In the genomic region with DNA sequence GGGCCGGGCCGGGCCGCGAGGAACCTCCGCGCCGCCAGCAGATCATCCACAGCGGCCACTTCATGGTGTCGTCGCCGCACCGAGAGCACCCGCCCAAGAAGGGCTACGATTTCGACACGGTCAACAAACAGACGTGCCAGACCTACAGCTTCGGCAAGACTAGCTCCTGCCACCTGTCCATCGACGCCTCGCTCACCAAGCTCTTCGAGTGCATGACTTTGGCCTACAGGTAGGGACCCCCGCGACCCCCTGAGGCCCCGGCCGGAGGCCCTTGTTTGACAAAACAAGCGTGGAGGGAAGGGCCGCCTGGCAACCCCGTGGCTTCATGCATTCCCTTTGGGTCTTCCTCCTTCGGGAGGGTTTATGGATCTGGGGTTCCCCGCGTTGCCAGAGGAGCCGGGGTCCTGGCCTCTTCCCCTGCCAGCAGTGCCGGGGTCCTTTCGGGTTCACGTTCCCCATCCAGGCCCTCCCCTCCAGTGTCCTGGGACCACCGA, we compare ENCODE assay signal across 1 cellular context.
TF ChIP-seq lines count a peak whose summit lies in the region.

No MANE protein-coding gene starts in this region.

TF ChIP-seq in HepG2, 621 proteins besides CTCF, POLR2A, EP300 and RAD21 (continued from another document and continues in another):
- TF ChIP-seq FOSL1 (CRISPR knock-in tag; IDR thresholded peaks at IDR 0.05; ENCODE audit: borderline replicate concordance) (no peak), ZFYVE20 (CRISPR knock-in tag; IDR thresholded peaks at IDR 0.05; ENCODE audit: borderline replicate concordance, low read depth) (peak; percentile 89), MEF2D (CRISPR knock-in tag; IDR thresholded peaks at IDR 0.05) (no peak; the same call in 1 of the 2 replicates), FOXA3 (CRISPR knock-in tag; IDR thresholded peaks at IDR 0.05) (peak; percentile 49; the same call in 1 of the 2 replicates), KDM4B (CRISPR knock-in tag; IDR thresholded peaks at IDR 0.05) (no peak), THAP11 (CRISPR knock-in tag; IDR thresholded peaks at IDR 0.05) (0 out of 2 replicates have a peak, but pooled peaks have one; percentile 36), ZNF589 (CRISPR knock-in tag; conservative IDR thresholded peaks at IDR 0.05) (peak; percentile 94), CCDC6 (CRISPR knock-in tag; IDR thresholded peaks at IDR 0.05) (peak; percentile 94), ESRRA (CRISPR knock-in tag; IDR thresholded peaks at IDR 0.05; ENCODE audit: low read depth) (no peak), ZNF709 (CRISPR knock-in tag; IDR thresholded peaks at IDR 0.05) (peak; percentile 86; the same call in 1 of the 2 replicates), CEBPG (CRISPR knock-in tag; IDR thresholded peaks at IDR 0.05) (peak; percentile 51)
- TF ChIP-seq, protein P1, sequence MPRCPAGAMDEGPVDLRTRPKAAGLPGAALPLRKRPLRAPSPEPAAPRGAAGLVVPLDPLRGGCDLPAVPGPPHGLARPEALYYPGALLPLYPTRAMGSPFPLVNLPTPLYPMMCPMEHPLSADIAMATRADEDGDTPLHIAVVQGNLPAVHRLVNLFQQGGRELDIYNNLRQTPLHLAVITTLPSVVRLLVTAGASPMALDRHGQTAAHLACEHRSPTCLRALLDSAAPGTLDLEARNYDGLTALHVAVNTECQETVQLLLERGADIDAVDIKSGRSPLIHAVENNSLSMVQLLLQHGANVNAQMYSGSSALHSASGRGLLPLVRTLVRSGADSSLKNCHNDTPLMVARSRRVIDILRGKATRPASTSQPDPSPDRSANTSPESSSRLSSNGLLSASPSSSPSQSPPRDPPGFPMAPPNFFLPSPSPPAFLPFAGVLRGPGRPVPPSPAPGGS (CRISPR knock-in tag; IDR thresholded peaks at IDR 0.05) = peak; percentile 72; the same call in 1 of the 2 replicates
- TF ChIP-seq, protein P2, sequence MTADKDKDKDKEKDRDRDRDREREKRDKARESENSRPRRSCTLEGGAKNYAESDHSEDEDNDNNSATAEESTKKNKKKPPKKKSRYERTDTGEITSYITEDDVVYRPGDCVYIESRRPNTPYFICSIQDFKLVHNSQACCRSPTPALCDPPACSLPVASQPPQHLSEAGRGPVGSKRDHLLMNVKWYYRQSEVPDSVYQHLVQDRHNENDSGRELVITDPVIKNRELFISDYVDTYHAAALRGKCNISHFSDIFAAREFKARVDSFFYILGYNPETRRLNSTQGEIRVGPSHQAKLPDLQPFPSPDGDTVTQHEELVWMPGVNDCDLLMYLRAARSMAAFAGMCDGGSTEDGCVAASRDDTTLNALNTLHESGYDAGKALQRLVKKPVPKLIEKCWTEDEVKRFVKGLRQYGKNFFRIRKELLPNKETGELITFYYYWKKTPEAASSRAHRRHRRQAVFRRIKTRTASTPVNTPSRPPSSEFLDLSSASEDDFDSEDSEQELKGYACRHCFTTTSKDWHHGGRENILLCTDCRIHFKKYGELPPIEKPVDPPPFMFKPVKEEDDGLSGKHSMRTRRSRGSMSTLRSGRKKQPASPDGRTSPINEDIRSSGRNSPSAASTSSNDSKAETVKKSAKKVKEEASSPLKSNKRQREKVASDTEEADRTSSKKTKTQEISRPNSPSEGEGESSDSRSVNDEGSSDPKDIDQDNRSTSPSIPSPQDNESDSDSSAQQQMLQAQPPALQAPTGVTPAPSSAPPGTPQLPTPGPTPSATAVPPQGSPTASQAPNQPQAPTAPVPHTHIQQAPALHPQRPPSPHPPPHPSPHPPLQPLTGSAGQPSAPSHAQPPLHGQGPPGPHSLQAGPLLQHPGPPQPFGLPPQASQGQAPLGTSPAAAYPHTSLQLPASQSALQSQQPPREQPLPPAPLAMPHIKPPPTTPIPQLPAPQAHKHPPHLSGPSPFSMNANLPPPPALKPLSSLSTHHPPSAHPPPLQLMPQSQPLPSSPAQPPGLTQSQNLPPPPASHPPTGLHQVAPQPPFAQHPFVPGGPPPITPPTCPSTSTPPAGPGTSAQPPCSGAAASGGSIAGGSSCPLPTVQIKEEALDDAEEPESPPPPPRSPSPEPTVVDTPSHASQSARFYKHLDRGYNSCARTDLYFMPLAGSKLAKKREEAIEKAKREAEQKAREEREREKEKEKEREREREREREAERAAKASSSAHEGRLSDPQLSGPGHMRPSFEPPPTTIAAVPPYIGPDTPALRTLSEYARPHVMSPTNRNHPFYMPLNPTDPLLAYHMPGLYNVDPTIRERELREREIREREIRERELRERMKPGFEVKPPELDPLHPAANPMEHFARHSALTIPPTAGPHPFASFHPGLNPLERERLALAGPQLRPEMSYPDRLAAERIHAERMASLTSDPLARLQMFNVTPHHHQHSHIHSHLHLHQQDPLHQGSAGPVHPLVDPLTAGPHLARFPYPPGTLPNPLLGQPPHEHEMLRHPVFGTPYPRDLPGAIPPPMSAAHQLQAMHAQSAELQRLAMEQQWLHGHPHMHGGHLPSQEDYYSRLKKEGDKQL (CRISPR knock-in tag; IDR thresholded peaks at IDR 0.05; ENCODE audit: low read depth) = no peak
- TF ChIP-seq, protein P3, sequence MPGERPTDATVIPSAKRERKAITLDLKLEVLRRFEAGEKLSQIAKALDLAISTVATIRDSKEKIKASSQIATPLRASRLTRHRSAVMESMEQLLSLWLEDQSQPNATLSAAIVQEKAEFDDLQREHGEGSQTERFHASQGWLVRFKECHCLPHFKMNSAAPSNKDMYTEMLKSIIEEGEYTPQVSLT (CRISPR knock-in tag; IDR thresholded peaks at IDR 0.05; ENCODE audit: borderline replicate concordance, low read depth) = 0 out of 2 replicates have a peak, but pooled peaks have one; percentile 17
- TF ChIP-seq, protein P4, sequence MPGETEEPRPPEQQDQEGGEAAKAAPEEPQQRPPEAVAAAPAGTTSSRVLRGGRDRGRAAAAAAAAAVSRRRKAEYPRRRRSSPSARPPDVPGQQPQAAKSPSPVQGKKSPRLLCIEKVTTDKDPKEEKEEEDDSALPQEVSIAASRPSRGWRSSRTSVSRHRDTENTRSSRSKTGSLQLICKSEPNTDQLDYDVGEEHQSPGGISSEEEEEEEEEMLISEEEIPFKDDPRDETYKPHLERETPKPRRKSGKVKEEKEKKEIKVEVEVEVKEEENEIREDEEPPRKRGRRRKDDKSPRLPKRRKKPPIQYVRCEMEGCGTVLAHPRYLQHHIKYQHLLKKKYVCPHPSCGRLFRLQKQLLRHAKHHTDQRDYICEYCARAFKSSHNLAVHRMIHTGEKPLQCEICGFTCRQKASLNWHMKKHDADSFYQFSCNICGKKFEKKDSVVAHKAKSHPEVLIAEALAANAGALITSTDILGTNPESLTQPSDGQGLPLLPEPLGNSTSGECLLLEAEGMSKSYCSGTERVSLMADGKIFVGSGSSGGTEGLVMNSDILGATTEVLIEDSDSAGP (CRISPR knock-in tag; IDR thresholded peaks at IDR 0.05; ENCODE audit: borderline replicate concordance) = no peak; the same call in 1 of the 2 replicates
- TF ChIP-seq, protein P5, sequence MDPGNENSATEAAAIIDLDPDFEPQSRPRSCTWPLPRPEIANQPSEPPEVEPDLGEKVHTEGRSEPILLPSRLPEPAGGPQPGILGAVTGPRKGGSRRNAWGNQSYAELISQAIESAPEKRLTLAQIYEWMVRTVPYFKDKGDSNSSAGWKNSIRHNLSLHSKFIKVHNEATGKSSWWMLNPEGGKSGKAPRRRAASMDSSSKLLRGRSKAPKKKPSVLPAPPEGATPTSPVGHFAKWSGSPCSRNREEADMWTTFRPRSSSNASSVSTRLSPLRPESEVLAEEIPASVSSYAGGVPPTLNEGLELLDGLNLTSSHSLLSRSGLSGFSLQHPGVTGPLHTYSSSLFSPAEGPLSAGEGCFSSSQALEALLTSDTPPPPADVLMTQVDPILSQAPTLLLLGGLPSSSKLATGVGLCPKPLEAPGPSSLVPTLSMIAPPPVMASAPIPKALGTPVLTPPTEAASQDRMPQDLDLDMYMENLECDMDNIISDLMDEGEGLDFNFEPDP (CRISPR knock-in tag; conservative IDR thresholded peaks at IDR 0.05) = 0 out of 2 replicates have a peak, but pooled peaks have one; percentile 47
- TF ChIP-seq, protein P6, sequence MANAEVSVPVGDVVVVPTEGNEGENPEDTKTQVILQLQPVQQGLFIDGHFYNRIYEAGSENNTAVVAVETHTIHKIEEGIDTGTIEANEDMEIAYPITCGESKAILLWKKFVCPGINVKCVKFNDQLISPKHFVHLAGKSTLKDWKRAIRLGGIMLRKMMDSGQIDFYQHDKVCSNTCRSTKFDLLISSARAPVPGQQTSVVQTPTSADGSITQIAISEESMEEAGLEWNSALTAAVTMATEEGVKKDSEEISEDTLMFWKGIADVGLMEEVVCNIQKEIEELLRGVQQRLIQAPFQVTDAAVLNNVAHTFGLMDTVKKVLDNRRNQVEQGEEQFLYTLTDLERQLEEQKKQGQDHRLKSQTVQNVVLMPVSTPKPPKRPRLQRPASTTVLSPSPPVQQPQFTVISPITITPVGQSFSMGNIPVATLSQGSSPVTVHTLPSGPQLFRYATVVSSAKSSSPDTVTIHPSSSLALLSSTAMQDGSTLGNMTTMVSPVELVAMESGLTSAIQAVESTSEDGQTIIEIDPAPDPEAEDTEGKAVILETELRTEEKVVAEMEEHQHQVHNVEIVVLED (CRISPR knock-in tag; IDR thresholded peaks at IDR 0.05; ENCODE audit: borderline replicate concordance) = no peak
- TF ChIP-seq, protein P7, sequence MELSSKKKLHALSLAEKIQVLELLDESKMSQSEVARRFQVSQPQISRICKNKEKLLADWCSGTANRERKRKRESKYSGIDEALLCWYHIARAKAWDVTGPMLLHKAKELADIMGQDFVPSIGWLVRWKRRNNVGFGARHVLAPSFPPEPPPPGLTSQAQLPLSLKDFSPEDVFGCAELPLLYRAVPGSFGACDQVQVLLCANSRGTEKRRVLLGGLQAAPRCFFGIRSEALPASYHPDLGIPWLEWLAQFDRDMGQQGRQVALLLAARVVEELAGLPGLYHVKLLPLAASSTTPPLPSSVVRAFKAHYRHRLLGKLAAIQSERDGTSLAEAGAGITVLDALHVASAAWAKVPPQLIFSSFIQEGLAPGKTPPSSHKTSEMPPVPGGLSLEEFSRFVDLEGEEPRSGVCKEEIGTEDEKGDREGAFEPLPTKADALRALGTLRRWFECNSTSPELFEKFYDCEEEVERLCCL (CRISPR knock-in tag; IDR thresholded peaks at IDR 0.05; ENCODE audit: borderline replicate concordance) = no peak
- TF ChIP-seq, protein P8, sequence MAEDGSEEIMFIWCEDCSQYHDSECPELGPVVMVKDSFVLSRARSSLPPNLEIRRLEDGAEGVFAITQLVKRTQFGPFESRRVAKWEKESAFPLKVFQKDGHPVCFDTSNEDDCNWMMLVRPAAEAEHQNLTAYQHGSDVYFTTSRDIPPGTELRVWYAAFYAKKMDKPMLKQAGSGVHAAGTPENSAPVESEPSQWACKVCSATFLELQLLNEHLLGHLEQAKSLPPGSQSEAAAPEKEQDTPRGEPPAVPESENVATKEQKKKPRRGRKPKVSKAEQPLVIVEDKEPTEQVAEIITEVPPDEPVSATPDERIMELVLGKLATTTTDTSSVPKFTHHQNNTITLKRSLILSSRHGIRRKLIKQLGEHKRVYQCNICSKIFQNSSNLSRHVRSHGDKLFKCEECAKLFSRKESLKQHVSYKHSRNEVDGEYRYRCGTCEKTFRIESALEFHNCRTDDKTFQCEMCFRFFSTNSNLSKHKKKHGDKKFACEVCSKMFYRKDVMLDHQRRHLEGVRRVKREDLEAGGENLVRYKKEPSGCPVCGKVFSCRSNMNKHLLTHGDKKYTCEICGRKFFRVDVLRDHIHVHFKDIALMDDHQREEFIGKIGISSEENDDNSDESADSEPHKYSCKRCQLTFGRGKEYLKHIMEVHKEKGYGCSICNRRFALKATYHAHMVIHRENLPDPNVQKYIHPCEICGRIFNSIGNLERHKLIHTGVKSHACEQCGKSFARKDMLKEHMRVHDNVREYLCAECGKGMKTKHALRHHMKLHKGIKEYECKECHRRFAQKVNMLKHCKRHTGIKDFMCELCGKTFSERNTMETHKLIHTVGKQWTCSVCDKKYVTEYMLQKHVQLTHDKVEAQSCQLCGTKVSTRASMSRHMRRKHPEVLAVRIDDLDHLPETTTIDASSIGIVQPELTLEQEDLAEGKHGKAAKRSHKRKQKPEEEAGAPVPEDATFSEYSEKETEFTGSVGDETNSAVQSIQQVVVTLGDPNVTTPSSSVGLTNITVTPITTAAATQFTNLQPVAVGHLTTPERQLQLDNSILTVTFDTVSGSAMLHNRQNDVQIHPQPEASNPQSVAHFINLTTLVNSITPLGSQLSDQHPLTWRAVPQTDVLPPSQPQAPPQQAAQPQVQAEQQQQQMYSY (CRISPR knock-in tag; IDR thresholded peaks at IDR 0.05) = peak; percentile 68; the same call in 1 of the 2 replicates
- TF ChIP-seq, protein P9, sequence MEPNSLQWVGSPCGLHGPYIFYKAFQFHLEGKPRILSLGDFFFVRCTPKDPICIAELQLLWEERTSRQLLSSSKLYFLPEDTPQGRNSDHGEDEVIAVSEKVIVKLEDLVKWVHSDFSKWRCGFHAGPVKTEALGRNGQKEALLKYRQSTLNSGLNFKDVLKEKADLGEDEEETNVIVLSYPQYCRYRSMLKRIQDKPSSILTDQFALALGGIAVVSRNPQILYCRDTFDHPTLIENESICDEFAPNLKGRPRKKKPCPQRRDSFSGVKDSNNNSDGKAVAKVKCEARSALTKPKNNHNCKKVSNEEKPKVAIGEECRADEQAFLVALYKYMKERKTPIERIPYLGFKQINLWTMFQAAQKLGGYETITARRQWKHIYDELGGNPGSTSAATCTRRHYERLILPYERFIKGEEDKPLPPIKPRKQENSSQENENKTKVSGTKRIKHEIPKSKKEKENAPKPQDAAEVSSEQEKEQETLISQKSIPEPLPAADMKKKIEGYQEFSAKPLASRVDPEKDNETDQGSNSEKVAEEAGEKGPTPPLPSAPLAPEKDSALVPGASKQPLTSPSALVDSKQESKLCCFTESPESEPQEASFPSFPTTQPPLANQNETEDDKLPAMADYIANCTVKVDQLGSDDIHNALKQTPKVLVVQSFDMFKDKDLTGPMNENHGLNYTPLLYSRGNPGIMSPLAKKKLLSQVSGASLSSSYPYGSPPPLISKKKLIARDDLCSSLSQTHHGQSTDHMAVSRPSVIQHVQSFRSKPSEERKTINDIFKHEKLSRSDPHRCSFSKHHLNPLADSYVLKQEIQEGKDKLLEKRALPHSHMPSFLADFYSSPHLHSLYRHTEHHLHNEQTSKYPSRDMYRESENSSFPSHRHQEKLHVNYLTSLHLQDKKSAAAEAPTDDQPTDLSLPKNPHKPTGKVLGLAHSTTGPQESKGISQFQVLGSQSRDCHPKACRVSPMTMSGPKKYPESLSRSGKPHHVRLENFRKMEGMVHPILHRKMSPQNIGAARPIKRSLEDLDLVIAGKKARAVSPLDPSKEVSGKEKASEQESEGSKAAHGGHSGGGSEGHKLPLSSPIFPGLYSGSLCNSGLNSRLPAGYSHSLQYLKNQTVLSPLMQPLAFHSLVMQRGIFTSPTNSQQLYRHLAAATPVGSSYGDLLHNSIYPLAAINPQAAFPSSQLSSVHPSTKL (CRISPR knock-in tag; IDR thresholded peaks at IDR 0.05) = no peak
- TF ChIP-seq, protein P10, sequence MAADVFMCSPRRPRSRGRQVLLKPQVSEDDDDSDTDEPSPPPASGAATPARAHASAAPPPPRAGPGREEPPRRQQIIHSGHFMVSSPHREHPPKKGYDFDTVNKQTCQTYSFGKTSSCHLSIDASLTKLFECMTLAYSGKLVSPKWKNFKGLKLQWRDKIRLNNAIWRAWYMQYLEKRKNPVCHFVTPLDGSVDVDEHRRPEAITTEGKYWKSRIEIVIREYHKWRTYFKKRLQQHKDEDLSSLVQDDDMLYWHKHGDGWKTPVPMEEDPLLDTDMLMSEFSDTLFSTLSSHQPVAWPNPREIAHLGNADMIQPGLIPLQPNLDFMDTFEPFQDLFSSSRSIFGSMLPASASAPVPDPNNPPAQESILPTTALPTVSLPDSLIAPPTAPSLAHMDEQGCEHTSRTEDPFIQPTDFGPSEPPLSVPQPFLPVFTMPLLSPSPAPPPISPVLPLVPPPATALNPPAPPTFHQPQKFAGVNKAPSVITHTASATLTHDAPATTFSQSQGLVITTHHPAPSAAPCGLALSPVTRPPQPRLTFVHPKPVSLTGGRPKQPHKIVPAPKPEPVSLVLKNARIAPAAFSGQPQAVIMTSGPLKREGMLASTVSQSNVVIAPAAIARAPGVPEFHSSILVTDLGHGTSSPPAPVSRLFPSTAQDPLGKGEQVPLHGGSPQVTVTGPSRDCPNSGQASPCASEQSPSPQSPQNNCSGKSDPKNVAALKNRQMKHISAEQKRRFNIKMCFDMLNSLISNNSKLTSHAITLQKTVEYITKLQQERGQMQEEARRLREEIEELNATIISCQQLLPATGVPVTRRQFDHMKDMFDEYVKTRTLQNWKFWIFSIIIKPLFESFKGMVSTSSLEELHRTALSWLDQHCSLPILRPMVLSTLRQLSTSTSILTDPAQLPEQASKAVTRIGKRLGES (CRISPR knock-in tag; IDR thresholded peaks at IDR 0.05; ENCODE audit: borderline replicate concordance) = 0 out of 2 replicates have a peak, but pooled peaks have one; percentile 37
